ENCODE assay signal across 18 cellular contexts in the genomic region with DNA sequence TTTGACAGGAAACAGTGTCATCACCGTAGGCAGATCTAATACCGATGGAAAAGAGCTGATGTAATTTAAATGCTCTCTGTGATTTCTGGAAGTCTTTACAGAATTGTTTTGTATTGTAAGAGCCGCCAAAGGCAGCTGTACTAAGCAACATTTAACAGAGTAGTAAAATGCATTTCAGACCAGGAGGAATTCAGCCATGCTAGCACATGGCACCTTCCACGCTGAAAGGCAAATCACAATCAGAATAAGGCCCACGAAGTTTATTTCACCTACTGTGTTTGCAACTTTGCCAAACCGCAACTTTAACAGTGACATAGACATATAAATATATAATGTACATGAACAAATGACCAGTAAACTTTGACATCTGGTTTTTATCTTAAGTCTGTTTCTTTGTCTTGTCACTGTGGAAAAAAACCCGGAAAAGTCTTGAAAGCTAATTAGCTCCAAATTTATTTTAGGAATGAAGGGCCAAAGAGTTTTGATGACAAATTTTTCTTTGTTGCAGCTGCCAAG. TPM values are rescaled to one million over a fixed set of nuclear protein-coding genes. Genes with fewer than 3 reads are reported as not detected.
DNase-seq lines count a peak whose midpoint lies in the region; ATAC-seq, FAIRE-seq and TF ChIP-seq lines count a peak whose summit lies in the region.
"Had no signal": no experiment of that assay in that cellular context is flagged by ENCODE, and none has a peak within 500 bp of the region (broad histone marks: within the 10 kb centered on the region; RNA-seq: fewer than 3 reads in every experiment).

No MANE protein-coding gene starts in this region.

- intact Hi-C loops in K562 (cut with micrococcal nuclease) (loop anchor here (5.0 to 10.0 kb wide), 4 partner anchors 178 to 803 kb away; a partner anchor contains a TSS), right cardiac atrium (cut with DNase I) (loop anchor here in 2 of 4 donors (5.0 kb wide), 2 partner anchors 238 to 248 kb away; no protein-coding TSS in a partner anchor)

- H3K79me2 ChIP-seq in GM23248 (ENCODE audit: insufficient read depth) (no peaks in the 10 kb centered on the region), K562 (ENCODE audit: control insufficient read depth, insufficient read depth, low read length) (no peaks in the 10 kb centered on the region)

- peak overlapping the region; percentile 50 for H2AFZ ChIP-seq in GM23248
- peak overlapping the region; percentile 28; the same call in 1 of the 2 replicates for H2AFZ ChIP-seq in K562 (ENCODE audit: low read depth, low read length)

- CTCF ChIA-PET in K562 (lab: Yijun Ruan, JAX; ENCODE audit: low intra/inter-chr PET ratio) = no interaction called here

- POLR2A ChIA-PET in K562 (lab: Yijun Ruan, JAX) = interaction anchor here (0.6 to 1.4 kb wide), 6 partner anchors 8 to 289 kb away, joined by 3 to 5 read pairs (median 4); no protein-coding TSS in a partner anchor

- no peak overlapping the region for H3K4me3 ChIP-seq in GM23248
- no peak overlapping the region for H3K4me3 ChIP-seq in K562
- H3K4me3 ChIP-seq in right cardiac atrium (ENCODE audit: low read length) = no peak overlapping the region
- H3K4me3 ChIP-seq in skin epidermis = no peak overlapping the region
- H3K4me3 ChIP-seq: esophagus squamous epithelium, mucosa of descending colon had no signal

- H3K27ac ChIP-seq in GM23248 = peak overlapping the region; percentile 7; the same call in 1 of the 2 replicates
- H3K27ac ChIP-seq in K562 (ENCODE audit: extremely low read depth, low read depth, low read length) = no peak overlapping the region
- peak overlapping the region; percentile 20 for H3K27ac ChIP-seq in right cardiac atrium (ENCODE audit: low read length)
- H3K27ac ChIP-seq in skin epidermis = peak overlapping the region in 12 of 21 experiments; percentile 2 to 66 (median 30)

- DNase-seq in GM23248 (peak; percentile 48), K562 (ENCODE audit: extremely low read depth in 1 of 4, low spot score in 3 of 4) (no peak), right cardiac atrium (no peak), NCI-H146 (lab: John Stamatoyannopoulos, UW) (no peak), ACHN (no peak), NCI-H1092 treated with DMSO at 0.1 percent for 48 hours (lab: John Stamatoyannopoulos, UW) (no peak)
- DNase-seq: activated CD4-positive, alpha-beta memory T cell treated with anti-CD3 and anti-CD28 coated beads, Interleukin-2, amount 10 ng/mL, durations not matched to agents 7 days and 5 days; aorta; cortex of kidney; esophagus squamous epithelium; GF-D8; KBM-7; mucosa of descending colon; NCI-H226; stimulated activated CD8-positive, alpha-beta memory T cell treated with anti-CD3 and anti-CD28 coated beads, Interleukin-4, amount 100 ng/mL, for 48 hours; trophoblast cell had no signal

- no peak for TF ChIP-seq POLR2A in K562 (conservative IDR thresholded peaks at IDR 0.05)

- peak overlapping the region; percentile 60 for H3K4me2 ChIP-seq in GM23248 (ENCODE audit: unreplicated experiment)
- H3K4me2 ChIP-seq in K562 (ENCODE audit: insufficient read depth, low read length) = no peak overlapping the region

- H3K9me2 ChIP-seq in GM23248 (ENCODE audit: insufficient read depth) = no peaks in the 10 kb centered on the region

- no TSS peak for BruUV-seq in K562 (replicated peaks; lab: Mats Ljungman, UMichigan)

- H3K36me3 ChIP-seq in GM23248 (ENCODE audit: low read depth) (no peaks in the 10 kb centered on the region), K562 (ENCODE audit: control insufficient read depth, insufficient read depth, low read length) (no peaks in the 10 kb centered on the region)
- H3K36me3 ChIP-seq: esophagus squamous epithelium had no signal

- ATAC-seq in K562 (no peak), right cardiac atrium (no peak), HG03457 (IDR thresholded peaks at IDR 0.05; ENCODE audit: unreplicated experiment) (no peak)
- ATAC-seq: mucosa of descending colon had no signal

- H4K20me1 ChIP-seq in GM23248 (ENCODE audit: insufficient read depth) (no peaks in the 10 kb centered on the region), K562 (replicated peaks; ENCODE audit: control insufficient read depth, insufficient read depth, low read length) (no peaks in the 10 kb centered on the region)

- H3K9me3 ChIP-seq in GM23248 (ENCODE audit: low read depth) (no peaks in the 10 kb centered on the region), K562 (replicated peaks; ENCODE audit: control insufficient read depth, insufficient read depth, low read depth, low read length) (no peaks in the 10 kb centered on the region), right cardiac atrium (ENCODE audit: control insufficient read depth, low read length) (no peaks in the 10 kb centered on the region)
- H3K9me3 ChIP-seq: esophagus squamous epithelium, mucosa of descending colon had no signal

- H3K9me1 ChIP-seq in K562 (ENCODE audit: control insufficient read depth, insufficient read depth, low read length) = no peaks in the 10 kb centered on the region

- H3K9ac ChIP-seq in GM23248 = peak overlapping the region; percentile 20
- H3K9ac ChIP-seq in K562 (ENCODE audit: insufficient read depth in 1 of 2, low read depth in 2 of 2, low read length in 2 of 2) = no peak overlapping the region

- 1 to 3% methylated on average over 7 of the region's 7 CpGs for WGBS in GM23248 (ENCODE audit: low coverage in 1 of 2, low lambda C conversion rate in 2 of 2, missing lambda C conversion rate in 2 of 2), 2 experiments
- WGBS in K562 (ENCODE audit: insufficient coverage, low coverage, missing lambda C conversion rate) = 19% methylated on average over 7 of the region's 7 CpGs
- 34% methylated on average over 7 of the region's 7 CpGs for WGBS in right cardiac atrium

- TF ChIP-seq RAD21 in K562 (CRISPR knock-in tag; conservative IDR thresholded peaks at IDR 0.05 in 1 of 2, IDR thresholded peaks at IDR 0.05 in 1 of 2) = no peak

- H3K4me1 ChIP-seq in GM23248 (ENCODE audit: insufficient read depth) (peaks cover 13% of the 10 kb centered on the region), K562 (replicated peaks in 1 of 2; ENCODE audit: control insufficient read depth in 2 of 2, insufficient read depth in 2 of 2, low read length in 2 of 2) (peaks cover 0 to 5% of the 10 kb centered on the region in 2 experiments; a peak in 2 of 5 replicates), right cardiac atrium (ENCODE audit: control insufficient read depth, insufficient read depth, low read length) (peaks cover 2% of the 10 kb centered on the region)

- no peak for TF ChIP-seq EP300 in K562 (IDR thresholded peaks at IDR 0.05; ENCODE audit: low read length)

- peaks cover 15% of the 10 kb centered on the region; the same call in 1 of the 2 replicates for H3F3A ChIP-seq in GM23248 (ENCODE audit: insufficient read depth)

- FAIRE-seq in K562 (lab: Jason Lieb, UNC) = no peak

- no peak for TF ChIP-seq CTCF in K562 (IDR thresholded peaks at IDR 0.05 in 2 of 3, conservative IDR thresholded peaks at IDR 0.05 in 1 of 3; ENCODE audit: insufficient read depth in 2 of 3, low read depth in 1 of 3, low read length in 3 of 3)

- H3K27me3 ChIP-seq in GM23248 (replicated peaks; ENCODE audit: insufficient read depth) (no peaks in the 10 kb centered on the region), K562 (ENCODE audit: control insufficient read depth in 2 of 2, insufficient read depth in 2 of 2, low read length in 2 of 2) (0 out of 5 replicates have a peak, but pooled peaks cover 0 to 4% of the 10 kb centered on the region in 2 experiments), right cardiac atrium (ENCODE audit: control insufficient read depth, insufficient read depth) (no peaks in the 10 kb centered on the region)
- H3K27me3 ChIP-seq: esophagus squamous epithelium had no signal

- in situ Hi-C loops in GM23248 (cut with MboI) = no loop called here
- in situ Hi-C loops in K562 (cut with MboI) = loop anchor here (5.0 to 10.0 kb wide), 2 partner anchors 238 to 796 kb away; no protein-coding TSS in a partner anchor
- in situ Hi-C loops in ACHN (cut with HindIII; ENCODE audit: low pct_ligation_motif_present, low pct_unique_long_range_greater_than_20kb, low sequenced_read_pairs) = no loop called here

RNA-seq across cellular contexts. Expression of a gene that starts 26.1 kb away (rescaled TPM):
- total RNA-seq in GM23248 (2014; rRNA removed; shearing (Covaris generic)) = 1.2 and 2.0 TPM in 2 replicates
- 0.29 and 0.43 TPM in 2 replicates for polyA plus RNA-seq in GM23248 (2016; fragmentation: Nextera tagmentation; extraction: Ambion mirVana)
- total RNA-seq in K562 (2011; cell fraction: chromatin; rRNA removed; ENCODE audit: low replicate concordance) = 0.37 and 0.74 TPM in 2 replicates
- 0.17 and 0.26 TPM in 2 replicates for total RNA-seq in K562 (2011; cell fraction: nucleolus; rRNA removed)
- 0.15 and 0.31 TPM in 2 replicates for total RNA-seq in K562 (2011; cell fraction: nucleoplasm; rRNA removed)
- total RNA-seq in K562 (2014; rRNA removed) = 0.04 and 0.09 TPM in 2 replicates
- 0.10 and 0.11 TPM in 2 replicates for total RNA-seq in K562 (2014; rRNA removed; fragmentation: Illumina TruSeq; extraction: Trizol)
- 0.07 and 0.08 TPM in 2 replicates for total RNA-seq in K562 (2015; rRNA removed; fragmentation: Illumina TruSeq; extraction: Trizol)
- total RNA-seq in K562 (2021) = 0.09 and 0.16 TPM in 2 replicates
- 0.08 TPM in 2 replicates for polyA plus RNA-seq in K562 (2011; rRNA removed)
- 0.04 TPM in 1 of 2 replicates, not detected in the other for polyA plus RNA-seq in K562 (2011; cell fraction: cytosol; rRNA removed)
- 0.10 and 0.33 TPM in 2 replicates for polyA plus RNA-seq in K562 (2011; cell fraction: nucleus; rRNA removed)
- 0.05 and 0.33 TPM in 2 replicates for polyA plus RNA-seq in K562 (2012)
- polyA plus RNA-seq in K562 (2014; fragmentation: Illumina TruSeq; extraction: Trizol) = 0.01 and 0.03 TPM in 2 replicates
- polyA plus RNA-seq in K562 (2014; fragmentation: Nextera tagmentation; extraction: Ambion mirVana) = under 1 TPM in 1 of 2 experiments, not detected in 1; 0.01 TPM
- 0.03 TPM in 1 of 2 replicates, not detected in the other for polyA plus RNA-seq in K562 (2014; rRNA removed)
- polyA minus RNA-seq in K562 (2011; rRNA and poly(A)+ RNA removed) = 0.18 TPM in 2 replicates
- not detected in 2 replicates for polyA minus RNA-seq in K562 (2011; cell fraction: cytosol; rRNA and poly(A)+ RNA removed)
- polyA minus RNA-seq in K562 (2011; cell fraction: nucleus; rRNA and poly(A)+ RNA removed) = 0.27 and 1.00 TPM in 2 replicates
- total RNA-seq in right cardiac atrium = 1 to 10 TPM; 4.5 to 7.4 (median 5.2) TPM
- polyA plus RNA-seq in right cardiac atrium = 2.3 TPM
